In genomic region chr17:81524063-81524864, GRCh38 we compare ENCODE assay signal across 17 cellular contexts. TPM values are rescaled to one million over a fixed set of nuclear protein-coding genes. Genes with fewer than 3 reads are reported as not detected.
A peak's percentile ranks its signal among the peaks of the same experiment; 100 is the strongest.
DNase-seq lines count a peak whose midpoint lies in the region; ATAC-seq, FAIRE-seq and TF ChIP-seq lines count a peak whose summit lies in the region.
"Had no signal": no experiment of that assay in that cellular context is flagged by ENCODE, and none has a peak within 500 bp of the region (broad histone marks: within the 10 kb centered on the region; RNA-seq: fewer than 3 reads in every experiment).

No MANE protein-coding gene starts in this region.

- POLR2A ChIA-PET in HepG2 (lab: Yijun Ruan, JAX): interaction anchor here (2.6 kb wide), 1 partner anchor 12 kb away, joined by 21 read pairs; the partner anchor contains the start of gene ACTG1

- DNase-seq in left ventricle myocardium superior (peak; percentile 11), cardiac septum (ENCODE audit: low spot score) (no peak), NT2/D1 (ENCODE audit: low read depth, low spot score) (no peak), HepG2 (ENCODE audit: low spot score) (no peak), HUDEP-2 (lab: John Stamatoyannopoulos, UW; ENCODE audit: unreplicated experiment in 76 of 76) (no peak), T-helper 1 cell (no peak)
- DNase-seq: DND-41, GDM1, Kasumi-1, NCI-H1436, NCI-H526 treated with DMSO at 0.1 percent for 48 hours had no signal

- H3K9ac ChIP-seq in NT2/D1 (ENCODE audit: insufficient read length, low read depth) (peak overlapping the region; percentile 80), HepG2 (ENCODE audit: insufficient read depth, low read depth, low read length) (no peak overlapping the region)

- TF ChIP-seq EP300 in HepG2 (IDR thresholded peaks at IDR 0.05; ENCODE audit: low read depth in 2 of 2, low read length in 2 of 2) (no peak), HepG2 (CRISPR knock-in tag; IDR thresholded peaks at IDR 0.05; ENCODE audit: borderline replicate concordance) (no peak)

- TF ChIP-seq POLR2A in HepG2 (IDR thresholded peaks at IDR 0.05; ENCODE audit: insufficient read depth in 1 of 2, low read depth in 2 of 2, low read length in 2 of 2): no peak

- no peaks in the 10 kb centered on the region for H3K79me2 ChIP-seq in HepG2 (ENCODE audit: insufficient read depth, low read length)

- CTCF ChIA-PET in HepG2 (lab: Yijun Ruan, JAX; ENCODE audit: low intra/inter-chr PET ratio, low total read pairs): interaction anchor here (1.0 kb wide), 1 partner anchor 271 kb away, joined by 3 read pairs; no protein-coding TSS in a partner anchor

- no peaks in the 10 kb centered on the region for H3K36me3 ChIP-seq in NT2/D1 (ENCODE audit: insufficient read depth, insufficient read length, low read length)
- H3K36me3 ChIP-seq in HepG2 (replicated peaks in 1 of 2; ENCODE audit: control insufficient read depth in 1 of 2, insufficient read depth in 2 of 2, low read length in 2 of 2): no peaks in the 10 kb centered on the region

- in situ Hi-C loops in HepG2 (cut with HindIII; ENCODE audit: extremely low pct_ligation_motif_present, low pct_unique_long_range_greater_than_20kb): no loop called here

- peaks cover 70% of the 10 kb centered on the region for H3K27me3 ChIP-seq in NT2/D1 (ENCODE audit: insufficient read depth, insufficient read length)
- peaks cover 18 to 84% of the 10 kb centered on the region in 2 experiments for H3K27me3 ChIP-seq in HepG2 (ENCODE audit: control insufficient read depth in 1 of 2, insufficient read depth in 2 of 2, low read length in 2 of 2)

- 39% methylated on average over 9 of the region's 16 CpGs for WGBS in HepG2 (ENCODE audit: low lambda C conversion rate)

- H3K27ac ChIP-seq in HepG2 (ENCODE audit: extremely low read length, insufficient read depth, low read length): no peak overlapping the region

- H4K20me1 ChIP-seq in HepG2 (ENCODE audit: insufficient read depth, low read length): peaks cover 2% of the 10 kb centered on the region; the same call in 1 of the 2 replicates

- H3K4me1 ChIP-seq in NT2/D1 (ENCODE audit: insufficient read depth, insufficient read length): peaks cover 37% of the 10 kb centered on the region
- H3K4me1 ChIP-seq in HepG2 (ENCODE audit: insufficient read depth, low read length): peaks cover 38% of the 10 kb centered on the region

- H3K9me3 ChIP-seq in NT2/D1 (ENCODE audit: insufficient read depth, low read length): no peaks in the 10 kb centered on the region
- no peaks in the 10 kb centered on the region for H3K9me3 ChIP-seq in HepG2 (ENCODE audit: low read length)

- H3K4me2 ChIP-seq in HepG2 (ENCODE audit: low read depth, low read length): no peak overlapping the region

- no peak for ATAC-seq in left ventricle myocardium superior
- no peak for ATAC-seq in HepG2
- ATAC-seq in HG02678 (IDR thresholded peaks at IDR 0.05; ENCODE audit: unreplicated experiment): no peak
- ATAC-seq in GM18907 (IDR thresholded peaks at IDR 0.05; ENCODE audit: unreplicated experiment): no peak
- ATAC-seq: GM23338 had no signal

- no peak for FAIRE-seq in HepG2 (lab: Jason Lieb, UNC)
- FAIRE-seq: A204.1, GM12892, GM19239 had no signal

- H3K4me3 ChIP-seq in NT2/D1 (ENCODE audit: insufficient read length, low read depth): no peak overlapping the region
- no peak overlapping the region for H3K4me3 ChIP-seq in HepG2 (replicated peaks in 1 of 3; ENCODE audit: insufficient read depth in 1 of 3, low read depth in 2 of 3, low read length in 3 of 3)

- no peak for TF ChIP-seq RAD21 in HepG2 (CRISPR knock-in tag; IDR thresholded peaks at IDR 0.05)

- no peak for TF ChIP-seq CTCF in HepG2 (CRISPR knock-in tag; IDR thresholded peaks at IDR 0.05)

- intact Hi-C loops in left ventricle myocardium superior (cut with micrococcal nuclease) (no loop called here), cardiac septum (cut with DNase I) (loop anchor here (5.0 kb wide), 1 partner anchor 78 kb away; no protein-coding TSS in a partner anchor), HepG2 (cut with micrococcal nuclease; ENCODE audit: unreplicated experiment) (no loop called here)

- BruUV-seq in HepG2 (replicated peaks; lab: Mats Ljungman, UMichigan): no TSS peak

- H2AFZ ChIP-seq in HepG2 (ENCODE audit: low read length): no peak overlapping the region
- H2AFZ ChIP-seq: GM23338 had no signal

RNA-seq across cellular contexts. Expression of gene FSCN2, which starts 3.9 kb away (rescaled TPM):
- 0.50 TPM for total RNA-seq in left ventricle myocardium superior
- total RNA-seq in cardiac septum: 1.1 TPM
- total RNA-seq in HepG2 (2016; rRNA removed; fragmentation: Illumina TruSeq; extraction: Trizol): not detected in 2 replicates
- not detected in 2 replicates for total RNA-seq in HepG2 (2016; cell fraction: cytosol; rRNA removed; fragmentation: Illumina TruSeq; extraction: Trizol; ENCODE audit: low read depth)
- not detected in 2 replicates for total RNA-seq in HepG2 (2016; cell fraction: insoluble cytoplasmic fraction; rRNA removed; fragmentation: Illumina TruSeq; extraction: Trizol)
- not detected in 2 replicates for total RNA-seq in HepG2 (2016; cell fraction: membrane; rRNA removed; fragmentation: Illumina TruSeq; extraction: Trizol)
- total RNA-seq in HepG2 (2016; cell fraction: nucleus; rRNA removed; fragmentation: Illumina TruSeq; extraction: Trizol): not detected in 2 replicates
- polyA plus RNA-seq in HepG2 (2011; rRNA removed): 0.09 and 0.31 TPM in 2 replicates
- polyA plus RNA-seq in HepG2 (2011; cell fraction: cytosol; rRNA removed): 0.17 TPM in 2 replicates
- 2.2 and 2.8 TPM in 2 replicates for polyA plus RNA-seq in HepG2 (2011; cell fraction: nucleus; rRNA removed)
- 0.11 and 0.17 TPM in 2 replicates for polyA plus RNA-seq in HepG2 (2012)
- not detected in 2 replicates for polyA plus RNA-seq in HepG2 (2016; cell fraction: cytosol; fragmentation: Illumina TruSeq; extraction: Trizol; ENCODE audit: low read depth)
- not detected in 2 replicates for polyA plus RNA-seq in HepG2 (2016; cell fraction: insoluble cytoplasmic fraction; fragmentation: Illumina TruSeq; extraction: Trizol; ENCODE audit: low read depth)
- not detected in 2 replicates for polyA plus RNA-seq in HepG2 (2016; cell fraction: membrane; fragmentation: Illumina TruSeq; extraction: Trizol; ENCODE audit: low read depth)
- not detected in 2 replicates for polyA plus RNA-seq in HepG2 (2016; cell fraction: nucleus; fragmentation: Illumina TruSeq; extraction: Trizol; ENCODE audit: insufficient read depth, low read depth)
- polyA minus RNA-seq in HepG2 (2011; rRNA and poly(A)+ RNA removed; ENCODE audit: low replicate concordance): 1.5 and 1.9 TPM in 2 replicates
- not detected in 2 replicates for polyA minus RNA-seq in HepG2 (2011; cell fraction: cytosol; rRNA and poly(A)+ RNA removed)
- polyA minus RNA-seq in HepG2 (2011; cell fraction: nucleus; rRNA and poly(A)+ RNA removed): 0.75 and 0.77 TPM in 2 replicates

RNA-seq across cellular contexts. Expression of gene ACTG1, which starts 11.7 kb away (rescaled TPM):
- total RNA-seq in left ventricle myocardium superior (357 TPM), cardiac septum (634 TPM), HepG2 (2016; rRNA removed; fragmentation: Illumina TruSeq; extraction: Trizol) (973 and 1,028 TPM in 2 replicates)
- total RNA-seq in HepG2 (2016; cell fraction: cytosol; rRNA removed; fragmentation: Illumina TruSeq; extraction: Trizol; ENCODE audit: low read depth): 361 and 399 TPM in 2 replicates
- 848 and 989 TPM in 2 replicates for total RNA-seq in HepG2 (2016; cell fraction: insoluble cytoplasmic fraction; rRNA removed; fragmentation: Illumina TruSeq; extraction: Trizol)
- total RNA-seq in HepG2 (2016; cell fraction: membrane; rRNA removed; fragmentation: Illumina TruSeq; extraction: Trizol): 986 and 1,002 TPM in 2 replicates
- 479 and 519 TPM in 2 replicates for total RNA-seq in HepG2 (2016; cell fraction: nucleus; rRNA removed; fragmentation: Illumina TruSeq; extraction: Trizol)
- polyA plus RNA-seq in HepG2 (2011; rRNA removed): 1,138 and 1,217 TPM in 2 replicates
- 2,631 and 2,697 TPM in 2 replicates for polyA plus RNA-seq in HepG2 (2011; cell fraction: cytosol; rRNA removed)
- 3,693 and 3,967 TPM in 2 replicates for polyA plus RNA-seq in HepG2 (2011; cell fraction: nucleus; rRNA removed)
- polyA plus RNA-seq in HepG2 (2012): 1,881 and 2,139 TPM in 2 replicates
- polyA plus RNA-seq in HepG2 (2016; cell fraction: cytosol; fragmentation: Illumina TruSeq; extraction: Trizol; ENCODE audit: low read depth): 598 and 619 TPM in 2 replicates
- 1,358 and 1,713 TPM in 2 replicates for polyA plus RNA-seq in HepG2 (2016; cell fraction: insoluble cytoplasmic fraction; fragmentation: Illumina TruSeq; extraction: Trizol; ENCODE audit: low read depth)
- polyA plus RNA-seq in HepG2 (2016; cell fraction: membrane; fragmentation: Illumina TruSeq; extraction: Trizol; ENCODE audit: low read depth): 1,224 and 1,364 TPM in 2 replicates
- polyA plus RNA-seq in HepG2 (2016; cell fraction: nucleus; fragmentation: Illumina TruSeq; extraction: Trizol; ENCODE audit: insufficient read depth, low read depth): 1,038 and 1,070 TPM in 2 replicates
- polyA minus RNA-seq in HepG2 (2011; rRNA and poly(A)+ RNA removed; ENCODE audit: low replicate concordance): 750 and 1,581 TPM in 2 replicates
- polyA minus RNA-seq in HepG2 (2011; cell fraction: cytosol; rRNA and poly(A)+ RNA removed): 1,072 and 1,192 TPM in 2 replicates
- 609 and 760 TPM in 2 replicates for polyA minus RNA-seq in HepG2 (2011; cell fraction: nucleus; rRNA and poly(A)+ RNA removed)

RNA-seq across cellular contexts. Expression of gene FAAP100, which starts 27.9 kb away (rescaled TPM):
- total RNA-seq in left ventricle myocardium superior (15.4 TPM), cardiac septum (13.6 TPM), HepG2 (2016; rRNA removed; fragmentation: Illumina TruSeq; extraction: Trizol) (13.9 and 20.8 TPM in 2 replicates)
- 10.4 and 11.2 TPM in 2 replicates for total RNA-seq in HepG2 (2016; cell fraction: cytosol; rRNA removed; fragmentation: Illumina TruSeq; extraction: Trizol; ENCODE audit: low read depth)
- 11.4 and 20.4 TPM in 2 replicates for total RNA-seq in HepG2 (2016; cell fraction: insoluble cytoplasmic fraction; rRNA removed; fragmentation: Illumina TruSeq; extraction: Trizol)
- total RNA-seq in HepG2 (2016; cell fraction: membrane; rRNA removed; fragmentation: Illumina TruSeq; extraction: Trizol): 23.6 and 25.4 TPM in 2 replicates
- 19.0 and 22.7 TPM in 2 replicates for total RNA-seq in HepG2 (2016; cell fraction: nucleus; rRNA removed; fragmentation: Illumina TruSeq; extraction: Trizol)
- polyA plus RNA-seq in HepG2 (2011; rRNA removed): 7.6 and 11.1 TPM in 2 replicates
- 6.5 and 11.8 TPM in 2 replicates for polyA plus RNA-seq in HepG2 (2011; cell fraction: cytosol; rRNA removed)
- 37.4 and 38.6 TPM in 2 replicates for polyA plus RNA-seq in HepG2 (2011; cell fraction: nucleus; rRNA removed)
- 9.3 and 10.7 TPM in 2 replicates for polyA plus RNA-seq in HepG2 (2012)
- polyA plus RNA-seq in HepG2 (2016; cell fraction: cytosol; fragmentation: Illumina TruSeq; extraction: Trizol; ENCODE audit: low read depth): 6.1 and 6.4 TPM in 2 replicates
- polyA plus RNA-seq in HepG2 (2016; cell fraction: insoluble cytoplasmic fraction; fragmentation: Illumina TruSeq; extraction: Trizol; ENCODE audit: low read depth): 13.7 and 17.1 TPM in 2 replicates
- polyA plus RNA-seq in HepG2 (2016; cell fraction: membrane; fragmentation: Illumina TruSeq; extraction: Trizol; ENCODE audit: low read depth): 14.4 and 16.7 TPM in 2 replicates
- polyA plus RNA-seq in HepG2 (2016; cell fraction: nucleus; fragmentation: Illumina TruSeq; extraction: Trizol; ENCODE audit: insufficient read depth, low read depth): 43.7 and 45.9 TPM in 2 replicates
- 13.6 and 27.9 TPM in 2 replicates for polyA minus RNA-seq in HepG2 (2011; rRNA and poly(A)+ RNA removed; ENCODE audit: low replicate concordance)
- polyA minus RNA-seq in HepG2 (2011; cell fraction: cytosol; rRNA and poly(A)+ RNA removed): 7.7 and 8.2 TPM in 2 replicates
- polyA minus RNA-seq in HepG2 (2011; cell fraction: nucleus; rRNA and poly(A)+ RNA removed): 22.8 and 26.2 TPM in 2 replicates
